In the genomic region with DNA sequence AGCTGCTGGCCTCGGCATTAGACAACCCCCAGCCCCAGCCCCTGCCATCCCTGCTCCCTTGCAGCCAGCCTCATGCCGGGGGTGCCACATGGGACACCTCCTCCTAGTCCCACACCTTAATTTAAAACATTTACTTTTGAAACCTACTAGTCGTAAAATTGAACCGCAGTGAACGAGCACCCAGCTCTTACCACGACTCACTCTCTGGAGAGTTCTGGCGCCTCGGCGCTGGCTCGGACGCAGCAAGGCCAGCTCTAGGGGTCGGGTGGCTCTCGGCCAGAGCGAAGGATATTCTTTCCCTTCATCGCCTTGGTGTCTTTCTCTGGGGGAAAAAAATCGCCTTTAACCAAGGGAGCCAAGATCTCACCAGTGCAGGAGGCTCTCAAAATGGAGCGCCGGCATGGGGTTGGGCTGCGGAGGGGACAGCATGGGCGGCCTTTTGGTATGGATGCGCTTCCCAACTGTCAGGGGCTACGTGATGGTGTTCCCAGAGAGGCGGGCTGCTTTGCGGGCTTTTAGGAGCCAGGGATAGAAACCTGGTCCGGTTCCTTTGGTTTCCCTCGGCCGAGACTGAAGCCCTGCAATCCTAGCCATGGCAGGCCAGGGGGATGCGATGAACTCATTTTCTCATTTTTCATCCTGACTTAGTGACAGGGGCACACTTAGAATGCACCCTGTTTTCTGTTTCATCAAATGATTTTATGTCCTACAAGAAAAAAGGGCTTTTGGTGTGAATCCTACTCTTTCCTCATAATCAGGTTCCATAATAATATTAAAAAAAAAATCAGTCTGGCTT, we compare ENCODE assay signal across 9 cellular contexts. TPM values are rescaled to one million over a fixed set of nuclear protein-coding genes. Genes with fewer than 3 reads are reported as not detected.
DNase-seq lines count a peak whose midpoint lies in the region; ATAC-seq and FAIRE-seq lines count a peak whose summit lies in the region.
"Had no signal": no experiment of that assay in that cellular context is flagged by ENCODE, and none has a peak within 500 bp of the region (broad histone marks: within the 10 kb centered on the region; RNA-seq: fewer than 3 reads in every experiment).

No MANE protein-coding gene starts in this region.

- peak overlapping the region; percentile 81 to 83 for H3K27ac Mint-ChIP-seq in activated naive CD4-positive, alpha-beta T cell treated with anti-CD3 and anti-CD28 coated beads, Interleukin-2, amount 50 U/mL, for 72 hours

- FAIRE-seq in small intestine (lab: Jason Lieb, UNC) = no peak

- peaks cover 0 to under 1% of the 10 kb centered on the region in 2 donors for H3K9me3 Mint-ChIP-seq in activated naive CD4-positive, alpha-beta T cell treated with anti-CD3 and anti-CD28 coated beads, Interleukin-2, amount 50 U/mL, for 72 hours

- H3K9ac ChIP-seq in HUES48 (ENCODE audit: low read depth, low read length) = no peak overlapping the region

- H3K4me1 ChIP-seq in HUES48 (ENCODE audit: control insufficient read depth, insufficient read depth, low read length) (peaks cover 13% of the 10 kb centered on the region), small intestine (ENCODE audit: control insufficient read depth in 2 of 2, insufficient read depth in 1 of 2, low read depth in 1 of 2, low read length in 1 of 2) (peaks cover 11 to 23% of the 10 kb centered on the region in 2 donors)

- H3K36me3 Mint-ChIP-seq in activated naive CD4-positive, alpha-beta T cell treated with anti-CD3 and anti-CD28 coated beads, Interleukin-2, amount 50 U/mL, for 72 hours = peaks cover 4 to 7% of the 10 kb centered on the region in 2 donors

- H3K27me3 ChIP-seq in HUES48 (ENCODE audit: control insufficient read depth, insufficient read depth, low read length) (peaks cover 39% of the 10 kb centered on the region), small intestine (ENCODE audit: control insufficient read depth in 2 of 2, insufficient read depth in 2 of 2, low read length in 2 of 2) (no peaks in the 10 kb centered on the region)

- DNase-seq in activated naive CD4-positive, alpha-beta T cell treated with anti-CD3 and anti-CD28 coated beads, Interleukin-2, amount 50 U/mL, for 72 hours (ENCODE audit: low spot score in 2 of 2) = no peak
- DNase-seq in small intestine = peak; percentile 22
- no peak for DNase-seq in NCI-H1694 (lab: John Stamatoyannopoulos, UW)
- no peak for DNase-seq in GDM1 (lab: John Stamatoyannopoulos, UW)
- no peak for DNase-seq in NCI-H2171 treated with DMSO at 0.1 percent for 48 hours (lab: John Stamatoyannopoulos, UW)

- ATAC-seq in activated naive CD4-positive, alpha-beta T cell treated with anti-CD3 and anti-CD28 coated beads, Interleukin-2, amount 50 U/mL, for 72 hours = no peak
- ATAC-seq in HG02798 (IDR thresholded peaks at IDR 0.05; ENCODE audit: poor library complexity, unreplicated experiment) = no peak

- H3K36me3 ChIP-seq in HUES48 (ENCODE audit: control insufficient read depth, insufficient read depth, low read length) (no peaks in the 10 kb centered on the region), small intestine (ENCODE audit: control insufficient read depth in 2 of 2, insufficient read depth in 2 of 2, low read length in 2 of 2) (no peaks in the 10 kb centered on the region)

- H3K4me3 ChIP-seq in HUES48 (ENCODE audit: low read depth, low read length) (peak overlapping the region; percentile 73), iPS-11a (ENCODE audit: low read depth, low read length) (peak overlapping the region; percentile 18), small intestine (ENCODE audit: low read depth in 1 of 2, low read length in 2 of 2) (peak overlapping the region; percentile 77 to 89)

- H3K27ac ChIP-seq in HUES48 (ENCODE audit: low read depth, low read length) = no peak overlapping the region
- peak overlapping the region in 1 of 2 donors; percentile 74 for H3K27ac ChIP-seq in small intestine (ENCODE audit: low read depth in 1 of 2, low read length in 1 of 2)
- H3K27ac ChIP-seq: VCaP had no signal

- H3K9me3 ChIP-seq in HUES48 (ENCODE audit: control insufficient read depth, insufficient read depth, low read length) (no peaks in the 10 kb centered on the region), small intestine (ENCODE audit: control insufficient read depth, low read depth) (no peaks in the 10 kb centered on the region)

- 11 to 33% (median 26%) methylated on average over 28 of the region's 28 CpGs for WGBS in small intestine, 3 donors

RNA-seq across cellular contexts. Expression of gene HPCAL1, which starts 2.0 kb away (rescaled TPM):
- 10 to 100 TPM; 46.0 to 96.5 TPM for total RNA-seq in activated naive CD4-positive, alpha-beta T cell treated with anti-CD3 and anti-CD28 coated beads, Interleukin-2, amount 50 U/mL, for 72 hours
- 100 to 1,000 TPM in 1 of 3 donors, 10 to 100 TPM in 2; 82.3 to 142 (median 98.4) TPM for polyA plus RNA-seq in small intestine

Comparison
In these comparisons a context has a peak if more than half of its experiments do, and no peak if none do; other contexts are left out.
1. H3K4me3 ChIP-seq: peak in every context shown above with its lines; median percentile 83 in small intestine; 73 in HUES48; 18 in iPS-11a.